14 cellular contexts compared by ENCODE assay signal in the genomic region with DNA sequence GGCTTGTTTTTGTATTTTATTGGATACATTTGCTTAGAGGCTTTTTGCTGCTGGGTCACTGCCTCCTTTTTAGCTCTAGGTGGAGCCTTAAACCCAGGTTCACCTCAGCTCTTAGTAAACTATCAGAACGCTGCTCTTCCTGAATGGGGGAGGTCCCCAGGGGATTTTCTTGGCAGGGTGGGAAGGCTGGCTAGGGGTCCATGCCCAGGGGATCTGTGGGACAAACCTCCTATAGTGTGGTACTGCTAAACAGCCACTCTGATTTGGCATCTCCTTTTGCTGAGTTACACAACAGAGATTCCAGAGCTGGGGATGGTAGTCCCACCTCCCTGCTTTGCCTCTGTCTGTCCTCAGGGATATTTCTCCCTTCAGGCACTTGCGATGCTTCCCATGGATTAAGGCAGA.
DNase-seq lines count a peak whose midpoint lies in the region; ATAC-seq and TF ChIP-seq lines count a peak whose summit lies in the region.
"Had no signal": no experiment of that assay in that cellular context is flagged by ENCODE, and none has a peak within 500 bp of the region (broad histone marks: within the 10 kb centered on the region; RNA-seq: fewer than 3 reads in every experiment).

No MANE protein-coding gene starts in this region.

- POLR2A ChIA-PET in PC-9 (lab: Charles Lee; ENCODE audit: unreplicated experiment) = no interaction called here

- H3K4me1 ChIP-seq in PC-9 (replicated peaks; ENCODE audit: insufficient read depth) = no peaks in the 10 kb centered on the region
- peaks cover 16% of the 10 kb centered on the region; the same call in 1 of the 2 replicates for H3K4me1 ChIP-seq in iPS-20b (ENCODE audit: insufficient read depth, low read length)
- no peaks in the 10 kb centered on the region for H3K4me1 ChIP-seq in left lung
- H3K4me1 ChIP-seq in upper lobe of left lung = no peaks in the 10 kb centered on the region
- H3K4me1 ChIP-seq: left ventricle myocardium inferior had no signal

- H3K9me3 ChIP-seq in PC-9 (ENCODE audit: insufficient read depth, low read depth) = no peaks in the 10 kb centered on the region
- no peaks in the 10 kb centered on the region; the same call in 1 of the 2 replicates for H3K9me3 ChIP-seq in iPS-20b (ENCODE audit: insufficient read depth, low read depth, low read length)
- peaks cover 0 to 60% of the 10 kb centered on the region in 2 donors for H3K9me3 ChIP-seq in left lung
- peaks cover 3 to 33% (median 19%) of the 10 kb centered on the region in 4 donors for H3K9me3 ChIP-seq in upper lobe of left lung

- TF ChIP-seq POLR2A in erythroblast (IDR thresholded peaks at IDR 0.05; ENCODE audit: low read length) = no peak
- TF ChIP-seq POLR2A in upper lobe of left lung (IDR thresholded peaks at IDR 0.05) = no peak

- no peak overlapping the region for H3K27ac Mint-ChIP-seq in HFFc6

- H3K27me3 ChIP-seq in PC-9 (ENCODE audit: insufficient read depth, low read depth) (no peaks in the 10 kb centered on the region), iPS-20b (ENCODE audit: insufficient read depth, low read length) (no peaks in the 10 kb centered on the region), left lung (no peaks in the 10 kb centered on the region), upper lobe of left lung (no peaks in the 10 kb centered on the region)

- TF ChIP-seq EP300 in upper lobe of left lung (IDR thresholded peaks at IDR 0.05) = no peak

- no peaks in the 10 kb centered on the region; the same call in 1 of the 2 replicates for H3K9me3 Mint-ChIP-seq in HFFc6

- no peaks in the 10 kb centered on the region for H3K4me1 Mint-ChIP-seq in HFFc6 (ENCODE audit: low read depth)
- H3K4me1 Mint-ChIP-seq: central memory CD8-positive, alpha-beta T cell had no signal

- H3K79me2 ChIP-seq in PC-9 (ENCODE audit: low read depth) = no peaks in the 10 kb centered on the region

- no peaks in the 10 kb centered on the region for H3K36me3 ChIP-seq in PC-9 (ENCODE audit: low read depth)
- H3K36me3 ChIP-seq in iPS-20b (ENCODE audit: insufficient read depth, low read depth, low read length) = no peaks in the 10 kb centered on the region; the same call in 1 of the 2 replicates
- H3K36me3 ChIP-seq in left lung = no peaks in the 10 kb centered on the region
- no peaks in the 10 kb centered on the region for H3K36me3 ChIP-seq in upper lobe of left lung
- H3K36me3 ChIP-seq: left ventricle myocardium inferior had no signal

- H3K4me3 Mint-ChIP-seq in HFFc6 = no peak overlapping the region
- H3K4me3 Mint-ChIP-seq: central memory CD8-positive, alpha-beta T cell had no signal

- no peaks in the 10 kb centered on the region for H3F3A ChIP-seq in PC-9 (ENCODE audit: insufficient read depth, low read depth)

- BruUV-seq in PC-9 (replicated peaks; lab: Mats Ljungman, UMichigan) = no TSS peak

- WGBS in upper lobe of left lung, 2 donors = 53 to 60% methylated on average over 2 of the region's 2 CpGs

- H3K27me3 Mint-ChIP-seq in HFFc6 (ENCODE audit: insufficient read depth) = peaks cover 4% of the 10 kb centered on the region; the same call in 1 of the 2 replicates
- H3K27me3 Mint-ChIP-seq: central memory CD8-positive, alpha-beta T cell had no signal

- CTCF ChIA-PET in PC-9 (lab: Charles Lee) = no interaction called here

- peak; percentile 83 for TF ChIP-seq CTCF in C4-2B (conservative IDR thresholded peaks at IDR 0.05)
- peak; percentile 41; the same call in 1 of the 2 replicates for TF ChIP-seq CTCF in HFFc6 (IDR thresholded peaks at IDR 0.05)
- peak; percentile 55; the same call in 1 of the 2 replicates for TF ChIP-seq CTCF in PC-9 (conservative IDR thresholded peaks at IDR 0.05)
- no peak for TF ChIP-seq CTCF in left lung (IDR thresholded peaks at IDR 0.05)
- TF ChIP-seq CTCF in upper lobe of left lung (IDR thresholded peaks at IDR 0.05) = no peak

- peak overlapping the region; percentile 32; the same call in 1 of the 2 replicates for H3K27ac ChIP-seq in C4-2B
- no peak overlapping the region for H3K27ac ChIP-seq in PC-9
- H3K27ac ChIP-seq in iPS-20b (ENCODE audit: low read length) = peak overlapping the region; percentile 18
- H3K27ac ChIP-seq in left lung = no peak overlapping the region
- H3K27ac ChIP-seq in upper lobe of left lung = no peak overlapping the region
- H3K27ac ChIP-seq: KMS-11, left ventricle myocardium inferior had no signal

- no peak overlapping the region for H2AFZ ChIP-seq in PC-9

- H3K4me3 ChIP-seq in PC-9 (no peak overlapping the region), iPS-20b (ENCODE audit: low read length) (no peak overlapping the region), left lung (no peak overlapping the region), upper lobe of left lung (no peak overlapping the region)
- H3K4me3 ChIP-seq: left ventricle myocardium inferior had no signal

- no peaks in the 10 kb centered on the region for H4K20me1 ChIP-seq in PC-9 (ENCODE audit: insufficient read depth)

- H3K36me3 Mint-ChIP-seq in HFFc6 (ENCODE audit: low read depth) = no peaks in the 10 kb centered on the region

- no peak overlapping the region for H3K4me2 ChIP-seq in PC-9
- H3K4me2 ChIP-seq: KMS-11 had no signal

- DNase-seq in HFFc6 = no peak
- DNase-seq in PC-9 = no peak
- no peak for DNase-seq in left lung
- DNase-seq in erythroblast (lab: John Stamatoyannopoulos, UW) = no peak
- DNase-seq in upper lobe of left lung = no peak
- DNase-seq: activated CD4-positive, alpha-beta T cell treated with anti-CD3 and anti-CD28 coated beads, Interleukin-2, amount 50 U/mL, for 48 hours; activated gamma-delta T cell; HCEC 1CT; left ventricle myocardium inferior had no signal

- ATAC-seq in left lung (no peak), GM18520 (IDR thresholded peaks at IDR 0.05; ENCODE audit: unreplicated experiment) (no peak), upper lobe of left lung (ENCODE audit: low FRiP score in 2 of 2) (no peak)

- intact Hi-C loops in PC-9 (cut with micrococcal nuclease; ENCODE audit: unreplicated experiment) (no loop called here), left lung (cut with DNase I) (no loop called here)

- H3K9ac ChIP-seq in iPS-20b (ENCODE audit: low read depth, low read length) = peak overlapping the region; percentile 0; the same call in 1 of the 2 replicates
- H3K9ac ChIP-seq: KMS-11 had no signal

- H3K9me2 ChIP-seq in PC-9 (ENCODE audit: insufficient read depth) = no peaks in the 10 kb centered on the region

Comparison
In these comparisons a context has a peak if more than half of its experiments do, and no peak if none do; other contexts are left out.
1. H3K27ac ChIP-seq: peak in C4-2B (single experiment) and iPS-20b (single experiment); none in PC-9 (single experiment), left lung (0 of 2) and upper lobe of left lung (0 of 4).
2. CTCF ChIP-seq: peak in C4-2B (single experiment), HFFc6 (single experiment) and PC-9 (single experiment); none in left lung (0 of 2) and upper lobe of left lung (0 of 6).